In the genomic region with DNA sequence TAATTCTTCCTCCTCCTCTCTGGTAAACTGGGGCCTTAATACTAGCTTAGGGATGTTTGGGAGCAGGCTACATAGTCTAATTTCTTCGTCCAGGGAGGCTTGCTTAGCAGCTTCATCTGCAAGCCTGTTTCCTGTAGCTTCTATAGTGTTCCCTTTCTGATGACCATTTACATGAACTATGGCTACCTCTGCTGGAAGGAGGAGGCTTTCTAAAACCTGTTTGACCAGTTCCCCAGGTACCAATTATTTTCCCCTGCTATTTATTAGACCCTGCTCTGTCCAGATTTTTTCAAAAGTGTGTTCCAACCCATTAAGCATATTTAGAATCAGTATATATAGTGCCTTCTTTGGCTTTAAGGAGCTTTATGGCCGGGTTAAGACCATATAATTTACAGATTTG, we compare ENCODE assay signal across 18 cellular contexts.
A peak's percentile ranks its signal among the peaks of the same experiment; 100 is the strongest.
DNase-seq lines count a peak whose midpoint lies in the region; TF ChIP-seq lines count a peak whose summit lies in the region.
"Had no signal": no experiment of that assay in that cellular context is flagged by ENCODE, and none has a peak within 500 bp of the region (broad histone marks: within the 10 kb centered on the region; RNA-seq: fewer than 3 reads in every experiment).

No MANE protein-coding gene starts in this region.

- H3K27ac ChIP-seq in VCaP (peak overlapping the region; percentile 51), parathyroid adenoma (peak overlapping the region; percentile 15)
- H3K27ac ChIP-seq: psoas muscle, SJSA1, spleen, suprapubic skin had no signal

- intact Hi-C loops in posterior cingulate gyrus (cut with DNase I) = no loop called here

- H3K36me3 ChIP-seq in parathyroid adenoma (ENCODE audit: control insufficient read depth, insufficient read depth, low read length) = peaks cover under 1% of the 10 kb centered on the region
- H3K36me3 ChIP-seq: SJSA1 had no signal

- peak overlapping the region; percentile 13 for H3K4me2 ChIP-seq in parathyroid adenoma (ENCODE audit: low read length)

- peaks cover 12% of the 10 kb centered on the region for H3K79me2 ChIP-seq in parathyroid adenoma

- TF ChIP-seq CTCF in VCaP (conservative IDR thresholded peaks at IDR 0.05) (no peak), parathyroid adenoma (IDR thresholded peaks at IDR 0.05) (peak; percentile 30)

- no peak overlapping the region for H2AFZ ChIP-seq in parathyroid adenoma

- no peaks in the 10 kb centered on the region for H3K27me3 ChIP-seq in parathyroid adenoma (ENCODE audit: control insufficient read depth, insufficient read depth, low read length)
- H3K27me3 ChIP-seq: SJSA1, spleen, suprapubic skin had no signal

- no peak overlapping the region for H3K4me3 ChIP-seq in parathyroid adenoma (ENCODE audit: low read depth, low read length)
- H3K4me3 ChIP-seq: psoas muscle, SJSA1, spleen, suprapubic skin had no signal

- H3K9ac ChIP-seq in parathyroid adenoma = no peak overlapping the region

- no peaks in the 10 kb centered on the region for H3K9me3 ChIP-seq in parathyroid adenoma (ENCODE audit: control insufficient read depth, low read length)
- H3K9me3 ChIP-seq: psoas muscle, SJSA1, suprapubic skin had no signal

- peaks cover 10% of the 10 kb centered on the region for H3K4me1 ChIP-seq in parathyroid adenoma
- H3K4me1 ChIP-seq: psoas muscle, SJSA1, spleen, suprapubic skin had no signal

- DNase-seq in DMS79 treated with DMSO at 0.1 percent for 48 hours (lab: John Stamatoyannopoulos, UW) (peak; percentile 29), NCI-H2029 (lab: John Stamatoyannopoulos, UW) (peak; percentile 12), NCI-H2171 treated with DMSO at 0.1 percent for 48 hours (lab: John Stamatoyannopoulos, UW) (no peak), NCI-H1048 (lab: John Stamatoyannopoulos, UW) (no peak), posterior cingulate gyrus (no peak), DMS114 treated with DMSO at 0.1 percent for 48 hours (lab: John Stamatoyannopoulos, UW; ENCODE audit: unreplicated experiment) (no peak)
- DNase-seq: activated gamma-delta T cell; amniotic stem cell; effector memory CD8-positive, alpha-beta T cell; NCI-H187; NCI-H524 treated with DMSO at 0.1 percent for 48 hours; psoas muscle; spleen; T1000 had no signal

Comparison
In these comparisons a context has a peak if more than half of its experiments do, and no peak if none do; other contexts are left out.
1. DNase-seq: peak in DMS79 treated with DMSO at 0.1 percent for 48 hours (single experiment) and NCI-H2029 (single experiment); none in NCI-H2171 treated with DMSO at 0.1 percent for 48 hours (single experiment), NCI-H1048 (single experiment), posterior cingulate gyrus (0 of 10) and DMS114 treated with DMSO at 0.1 percent for 48 hours (single experiment).